ENCODE assay signal across 8 cellular contexts in the genomic region with DNA sequence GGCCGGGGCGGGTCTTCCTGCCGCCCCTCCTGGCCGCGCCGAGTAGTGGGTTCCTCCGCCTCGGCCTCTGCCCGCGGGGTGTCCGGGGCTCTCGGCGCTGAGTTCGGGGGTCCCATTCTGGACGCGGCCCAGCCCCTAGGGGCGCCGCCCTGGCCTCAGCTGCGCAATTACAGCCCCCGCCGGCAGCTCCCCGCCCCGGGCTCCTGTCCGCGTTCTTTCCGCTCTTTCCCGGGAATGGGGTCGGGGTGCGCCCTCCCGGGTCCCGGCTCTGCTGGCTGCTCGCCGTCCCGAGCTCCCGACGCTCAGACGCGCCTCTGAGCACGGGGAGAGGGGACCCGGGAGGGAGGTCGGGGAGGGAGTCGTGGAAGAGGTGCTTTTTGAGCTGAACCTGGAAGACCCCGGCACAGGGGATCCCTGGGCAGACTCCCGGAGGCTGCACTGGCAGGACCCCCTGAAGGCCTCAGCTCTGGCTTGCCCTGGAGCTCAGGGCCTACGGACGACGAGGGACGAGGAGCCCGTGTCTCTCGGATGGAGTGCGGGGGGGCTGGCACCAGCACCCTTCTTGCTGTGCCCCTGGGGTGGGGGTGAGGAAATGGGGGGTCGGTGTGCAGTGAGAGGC. TPM values are rescaled to one million over a fixed set of nuclear protein-coding genes. Genes with fewer than 3 reads are reported as not detected.
DNase-seq lines count a peak whose midpoint lies in the region; ATAC-seq and TF ChIP-seq lines count a peak whose summit lies in the region.

No MANE protein-coding gene starts in this region.

- H3K36me3 ChIP-seq in hepatocyte (replicated peaks; ENCODE audit: insufficient read depth, low read depth), result no peaks in the 10 kb centered on the region

- H3K27ac Mint-ChIP-seq in stimulated activated naive CD8-positive, alpha-beta T cell treated with anti-CD3 and anti-CD28 coated beads, Interleukin-15, Interleukin-2, amounts not matched to agents 100 ng/mL and 50 ng/mL, for 24 hours, result peak overlapping the region; percentile 67
- H3K27ac Mint-ChIP-seq in T-helper 17 cell, result no peak overlapping the region
- peak overlapping the region; percentile 71 for H3K27ac Mint-ChIP-seq in stimulated activated naive B cell treated with anti-CD40 and anti-IgM and Interleukin-4, amounts not matched to agents 10 μg/mL and 1 μg/mL and 100 μg/mL, for 72 hours

- H3K79me2 ChIP-seq in hepatocyte, result peaks cover 25% of the 10 kb centered on the region

- DNase-seq in stimulated activated naive CD8-positive, alpha-beta T cell treated with anti-CD3 and anti-CD28 coated beads, Interleukin-15, Interleukin-2, amounts not matched to agents 100 U/mL and 50 U/mL, for 24 hours, result no peak
- DNase-seq in T-helper 17 cell (no peak), hepatocyte (ENCODE audit: low spot score) (no peak), KBM-7 (no peak), cortex of kidney (lab: John Stamatoyannopoulos, UW) (no peak)
- no peak for DNase-seq in stimulated activated naive B cell treated with anti-CD40 and anti-IgM and Interleukin-4, amounts not matched to agents 10 μg/mL and 1 μg/mL and 100 μg/mL, for 72 hours

- peak overlapping the region; percentile 86 for H3K4me3 ChIP-seq in hepatocyte

- H4K20me1 ChIP-seq in hepatocyte (ENCODE audit: insufficient read depth, poor library complexity, severe bottlenecking), result peaks cover 13% of the 10 kb centered on the region

- no peak for ATAC-seq in stimulated activated naive CD8-positive, alpha-beta T cell treated with anti-CD3 and anti-CD28 coated beads, Interleukin-15, Interleukin-2, amounts not matched to agents 100 U/mL and 50 U/mL, for 24 hours
- ATAC-seq in T-helper 17 cell (no peak), GM18870 (IDR thresholded peaks at IDR 0.05; ENCODE audit: unreplicated experiment) (no peak)
- ATAC-seq in stimulated activated naive B cell treated with anti-CD40 and anti-IgM and Interleukin-4, amounts not matched to agents 10 μg/mL and 1 μg/mL and 100 μg/mL, for 72 hours (replicated peaks), result peak; percentile 3

- in situ Hi-C loops in KBM-7 (cut with MboI; ENCODE audit: low pct_unique_long_range_greater_than_20kb, low sequenced_read_pairs), result no loop called here

- H3K27me3 Mint-ChIP-seq in stimulated activated naive CD8-positive, alpha-beta T cell treated with anti-CD3 and anti-CD28 coated beads, Interleukin-15, Interleukin-2, amounts not matched to agents 100 ng/mL and 50 ng/mL, for 24 hours, result no peaks in the 10 kb centered on the region
- no peaks in the 10 kb centered on the region for H3K27me3 Mint-ChIP-seq in T-helper 17 cell
- peaks cover 10 to 14% of the 10 kb centered on the region in 2 donors for H3K27me3 Mint-ChIP-seq in stimulated activated naive B cell treated with anti-CD40 and anti-IgM and Interleukin-4, amounts not matched to agents 10 μg/mL and 1 μg/mL and 100 μg/mL, for 72 hours

- H3K27ac ChIP-seq in hepatocyte, result peak overlapping the region; percentile 98

- TF ChIP-seq CTCF in hepatocyte (IDR thresholded peaks at IDR 0.05; ENCODE audit: poor library complexity), result peak; percentile 11

- H2AFZ ChIP-seq in hepatocyte, result peak overlapping the region; percentile 75

- 3% methylated on average over 36 of the region's 52 CpGs for WGBS in hepatocyte (ENCODE audit: low lambda C conversion rate, missing lambda C conversion rate)

- no peaks in the 10 kb centered on the region for H3K27me3 ChIP-seq in hepatocyte

- peak overlapping the region; percentile 94 for H3K4me2 ChIP-seq in hepatocyte

- no peaks in the 10 kb centered on the region for H3K9me2 ChIP-seq in hepatocyte (replicated peaks; ENCODE audit: insufficient read depth)

- peaks cover 14% of the 10 kb centered on the region for H3K36me3 Mint-ChIP-seq in stimulated activated naive CD8-positive, alpha-beta T cell treated with anti-CD3 and anti-CD28 coated beads, Interleukin-15, Interleukin-2, amounts not matched to agents 100 ng/mL and 50 ng/mL, for 24 hours (ENCODE audit: low read depth)
- no peaks in the 10 kb centered on the region for H3K36me3 Mint-ChIP-seq in T-helper 17 cell (ENCODE audit: low read depth)
- H3K36me3 Mint-ChIP-seq in stimulated activated naive B cell treated with anti-CD40 and anti-IgM and Interleukin-4, amounts not matched to agents 10 μg/mL and 1 μg/mL and 100 μg/mL, for 72 hours, result peaks cover 20 to 23% of the 10 kb centered on the region in 2 donors

- H3K4me1 Mint-ChIP-seq in stimulated activated naive CD8-positive, alpha-beta T cell treated with anti-CD3 and anti-CD28 coated beads, Interleukin-15, Interleukin-2, amounts not matched to agents 100 ng/mL and 50 ng/mL, for 24 hours (ENCODE audit: low read depth), result peaks cover 30% of the 10 kb centered on the region
- H3K4me1 Mint-ChIP-seq in T-helper 17 cell, result peaks cover 20% of the 10 kb centered on the region
- peaks cover 27 to 52% of the 10 kb centered on the region in 2 donors for H3K4me1 Mint-ChIP-seq in stimulated activated naive B cell treated with anti-CD40 and anti-IgM and Interleukin-4, amounts not matched to agents 10 μg/mL and 1 μg/mL and 100 μg/mL, for 72 hours

- peak overlapping the region; percentile 76 for H3K4me3 Mint-ChIP-seq in stimulated activated naive CD8-positive, alpha-beta T cell treated with anti-CD3 and anti-CD28 coated beads, Interleukin-15, Interleukin-2, amounts not matched to agents 100 ng/mL and 50 ng/mL, for 24 hours
- H3K4me3 Mint-ChIP-seq in T-helper 17 cell, result peak overlapping the region; percentile 85
- H3K4me3 Mint-ChIP-seq in stimulated activated naive B cell treated with anti-CD40 and anti-IgM and Interleukin-4, amounts not matched to agents 10 μg/mL and 1 μg/mL and 100 μg/mL, for 72 hours, result peak overlapping the region; percentile 80 to 90

- H3K9me3 Mint-ChIP-seq in stimulated activated naive CD8-positive, alpha-beta T cell treated with anti-CD3 and anti-CD28 coated beads, Interleukin-15, Interleukin-2, amounts not matched to agents 100 ng/mL and 50 ng/mL, for 24 hours, result no peaks in the 10 kb centered on the region
- H3K9me3 Mint-ChIP-seq in stimulated activated naive B cell treated with anti-CD40 and anti-IgM and Interleukin-4, amounts not matched to agents 10 μg/mL and 1 μg/mL and 100 μg/mL, for 72 hours, result no peaks in the 10 kb centered on the region

- H3K9me3 ChIP-seq in T-helper 17 cell (ENCODE audit: control insufficient read depth, low read length, poor library complexity, severe bottlenecking) (no peaks in the 10 kb centered on the region), hepatocyte (ENCODE audit: low read depth) (no peaks in the 10 kb centered on the region)

- H3K4me1 ChIP-seq in hepatocyte (ENCODE audit: insufficient read depth), result peaks cover 41% of the 10 kb centered on the region

RNA-seq across cellular contexts. Expression of a gene that starts 0.5 kb away (rescaled TPM):
- 1 to 10 TPM; 2.1 to 3.0 TPM for total RNA-seq in T-helper 17 cell
- 62.5 and 82.8 TPM in 2 replicates for total RNA-seq in hepatocyte
- polyA plus RNA-seq in hepatocyte, result 148 and 177 TPM in 2 replicates

RNA-seq across cellular contexts. Expression of a gene that starts 0.9 kb away (rescaled TPM):
- total RNA-seq in T-helper 17 cell, result 10 to 100 TPM; 38.5 to 40.5 TPM
- 38.0 and 50.2 TPM in 2 replicates for total RNA-seq in hepatocyte
- 372 and 402 TPM in 2 replicates for polyA plus RNA-seq in hepatocyte

RNA-seq across cellular contexts. Expression of a gene that starts 10.4 kb away (rescaled TPM):
- total RNA-seq in T-helper 17 cell, result 10 to 100 TPM; 54.9 to 67.3 TPM
- 248 and 260 TPM in 2 replicates for total RNA-seq in hepatocyte
- polyA plus RNA-seq in hepatocyte, result 356 and 392 TPM in 2 replicates

RNA-seq across cellular contexts. Expression of a gene that starts 15.5 kb away (rescaled TPM):
- 1 to 10 TPM in 1 of 2 donors, under 1 TPM in 1; 0.47 to 1.0 TPM for total RNA-seq in T-helper 17 cell
- total RNA-seq in hepatocyte, result 9.7 and 10.2 TPM in 2 replicates
- 33.2 and 39.7 TPM in 2 replicates for polyA plus RNA-seq in hepatocyte

RNA-seq across cellular contexts. Expression of a gene that starts 24.5 kb away (rescaled TPM):
- total RNA-seq in T-helper 17 cell (100 to 1,000 TPM; 178 to 182 TPM), hepatocyte (12.2 and 12.9 TPM in 2 replicates)
- 50.0 and 57.3 TPM in 2 replicates for polyA plus RNA-seq in hepatocyte

Comparison
In these comparisons a context has a peak if more than half of its experiments do, and no peak if none do; other contexts are left out.
1. ATAC-seq: peak in stimulated activated naive B cell treated with anti-CD40 and anti-IgM and Interleukin-4, amounts not matched to agents 10 μg/mL and 1 μg/mL and 100 μg/mL, for 72 hours (2 of 2); none in stimulated activated naive CD8-positive, alpha-beta T cell treated with anti-CD3 and anti-CD28 coated beads, Interleukin-15, Interleukin-2, amounts not matched to agents 100 U/mL and 50 U/mL, for 24 hours (single experiment), T-helper 17 cell (single experiment) and GM18870 (single experiment).
2. RNA of a gene that starts 0.5 kb away (total RNA-seq): 62.5 to 82.8 TPM in hepatocyte; 2.1 to 3.0 TPM in T-helper 17 cell; every median in the first group is over 10 times any median in the second.
3. Peak in every context shown above with its lines, with median percentiles within 50 percentile points of each other: H3K4me3 Mint-ChIP-seq.